In genomic region chr13:44412341-44412935, GRCh38 we compare ENCODE assay signal across 15 cellular contexts. TPM values are rescaled to one million over a fixed set of nuclear protein-coding genes. Genes with fewer than 3 reads are reported as not detected.
"Had no signal": no experiment of that assay in that cellular context is flagged by ENCODE, and none has a peak within 500 bp of the region (broad histone marks: within the 10 kb centered on the region; RNA-seq: fewer than 3 reads in every experiment).

No MANE protein-coding gene starts in this region.

- H3K9me3 ChIP-seq: mucosa of descending colon, psoas muscle, right lobe of liver, SJCRH30, thoracic aorta, upper lobe of right lung had no signal

- ATAC-seq: activated T-helper 17 cell treated with anti-CD3 and anti-CD28 coated beads, Interleukin-2, amount 50 U/mL, for 72 hours; esophagus mucosa; mucosa of descending colon; naive thymus-derived CD4-positive, alpha-beta T cell; psoas muscle; right lobe of liver; upper lobe of right lung had no signal

- H3K27ac ChIP-seq: psoas muscle, right lobe of liver, SJCRH30, thoracic aorta, upper lobe of right lung, VCaP had no signal

- H3K36me3 ChIP-seq: right lobe of liver, SJCRH30, thoracic aorta, upper lobe of right lung had no signal

- H3K4me3 ChIP-seq: lung, mucosa of descending colon, psoas muscle, right lobe of liver, SJCRH30, thoracic aorta, upper lobe of right lung had no signal

- H3K27me3 ChIP-seq: right lobe of liver, upper lobe of right lung had no signal

- DNase-seq: activated CD4-positive, alpha-beta T cell treated with anti-CD3 and anti-CD28 coated beads for 1 hour; activated CD4-positive, alpha-beta T cell treated with anti-CD3 and anti-CD28 coated beads, Interleukin-2, amount 50 U/mL, for 48 hours; activated naive CD4-positive, alpha-beta T cell treated with Interleukin-2 at 50 U/mL for 16 hours; mucosa of descending colon; naive thymus-derived CD4-positive, alpha-beta T cell; psoas muscle; right lobe of liver; SJCRH30; stimulated activated CD4-positive, alpha-beta T cell treated with anti-CD3 and anti-CD28 coated beads, Interleukin-1b, Interleukin-23, amount 100 ng/mL, for 48 hours; upper lobe of right lung had no signal

- H3K4me1 ChIP-seq: psoas muscle, right lobe of liver, SJCRH30, upper lobe of right lung had no signal

RNA-seq across cellular contexts. Expression of gene SERP2, which starts 38.8 kb away (rescaled TPM):
- total RNA-seq: activated T-helper 17 cell treated with anti-CD3 and anti-CD28 coated beads, Interleukin-2, amount 50 U/mL, for 72 hours; SJCRH30 had no signal
